In genomic region chr22:46280999-46281623, GRCh38 we compare ENCODE assay signal across 14 cellular contexts. TPM values are rescaled to one million over a fixed set of nuclear protein-coding genes. Genes with fewer than 3 reads are reported as not detected.
A peak's percentile ranks its signal among the peaks of the same experiment; 100 is the strongest.
DNase-seq lines count a peak whose midpoint lies in the region; ATAC-seq and TF ChIP-seq lines count a peak whose summit lies in the region.
"Had no signal": no experiment of that assay in that cellular context is flagged by ENCODE, and none has a peak within 500 bp of the region (broad histone marks: within the 10 kb centered on the region; RNA-seq: fewer than 3 reads in every experiment).

No MANE protein-coding gene starts in this region.

- H3K4ac ChIP-seq in H9 (ENCODE audit: low read depth, low read length): no peak overlapping the region

- H3K27ac Mint-ChIP-seq in H9: no peak overlapping the region; a peak in 1 of 7 replicates
- H3K27ac Mint-ChIP-seq in activated CD8-positive, alpha-beta T cell treated with anti-CD3 and anti-CD28 coated beads, Interleukin-2, amount 10 ng/mL, durations not matched to agents 7 days and 5 days: peak overlapping the region; percentile 30
- H3K27ac Mint-ChIP-seq: neural progenitor cell had no signal

- POLR2A ChIA-PET in activated CD8-positive, alpha-beta T cell treated with anti-CD3 and anti-CD28 coated beads, Interleukin-2, amount 10 ng/mL, durations not matched to agents 7 days and 5 days (lab: Charles Lee): interaction anchor here (0.7 to 0.8 kb wide), 2 partner anchors 15 to 16 kb away, joined by 3 to 4 read pairs; no protein-coding TSS in a partner anchor

- H3K14ac ChIP-seq in H9 (ENCODE audit: insufficient read depth, low read length): no peak overlapping the region

- H3K79me2 ChIP-seq in H9 (ENCODE audit: insufficient read depth, low read length): no peaks in the 10 kb centered on the region

- no CpG with 5 or more reads among the region's 19 CpGs for whole genome bisulfite sequencing in H9 (ENCODE audit: extremely low coverage, insufficient read length, low lambda C conversion rate)

- no peaks in the 10 kb centered on the region for H3K4me1 ChIP-seq in H9 (ENCODE audit: insufficient read depth, low read length)
- H3K4me1 ChIP-seq in left lung: peaks cover 0 to 12% of the 10 kb centered on the region in 2 donors
- H3K4me1 ChIP-seq in skeletal muscle tissue (ENCODE audit: control insufficient read depth in 3 of 3, insufficient read depth in 3 of 3, low read length in 3 of 3): peaks cover 16 to 32% (median 21%) of the 10 kb centered on the region in 3 donors
- H3K4me1 ChIP-seq: neural progenitor cell, tibial artery had no signal

- no peak overlapping the region for H2BK12ac ChIP-seq in H9 (ENCODE audit: insufficient read length, low read depth, low read length)

- H3K56ac ChIP-seq in H9 (ENCODE audit: insufficient read length, low read depth, low read length): no peak overlapping the region

- H3K9ac ChIP-seq in H9 (ENCODE audit: extremely low read depth, insufficient read length, low read length) (no peak overlapping the region), skeletal muscle tissue (ENCODE audit: low read depth in 1 of 3, low read length in 3 of 3) (peak overlapping the region in 1 of 3 donors; percentile 81)
- H3K9ac ChIP-seq: neural progenitor cell had no signal

- no peak overlapping the region for H2AK5ac ChIP-seq in H9 (ENCODE audit: insufficient read length, low read length)

- peaks cover 0 to 96% of the 10 kb centered on the region in 2 donors for H3K36me3 ChIP-seq in left lung
- peaks cover 65 to 80% (median 68%) of the 10 kb centered on the region in 3 donors for H3K36me3 ChIP-seq in skeletal muscle tissue (ENCODE audit: control insufficient read depth in 3 of 3, insufficient read depth in 3 of 3, low read length in 3 of 3)
- H3K36me3 ChIP-seq: neural progenitor cell had no signal

- no peak overlapping the region for H3T11ph ChIP-seq in H9 (ENCODE audit: low read length)

- no peak overlapping the region for H3K18ac ChIP-seq in H9 (ENCODE audit: insufficient read length, low read depth, low read length)

- H4K5ac ChIP-seq in H9 (ENCODE audit: insufficient read length, low read depth, low read length): no peak overlapping the region

- no peak overlapping the region for H2BK15ac ChIP-seq in H9 (ENCODE audit: low read depth, low read length)

- TF ChIP-seq CTCF in H9 (conservative IDR thresholded peaks at IDR 0.05): no peak
- no peak for TF ChIP-seq CTCF in left lung (IDR thresholded peaks at IDR 0.05)

- no peak overlapping the region for H4K8ac ChIP-seq in H9 (replicated peaks; ENCODE audit: insufficient read length, low read depth, low read length)

- no peak overlapping the region for H2AFZ ChIP-seq in H9 (ENCODE audit: low read length)
- H2AFZ ChIP-seq: neural progenitor cell had no signal

- ATAC-seq in activated CD8-positive, alpha-beta T cell treated with anti-CD3 and anti-CD28 coated beads, Interleukin-2, amount 10 ng/mL, durations not matched to agents 7 days and 5 days: peak; percentile 30
- peak; percentile 36 for ATAC-seq in left lung

- H3K27ac ChIP-seq in H9 (ENCODE audit: insufficient read length, low read depth, low read length): no peak overlapping the region
- H3K27ac ChIP-seq in left lung: no peak overlapping the region
- H3K27ac ChIP-seq in skeletal muscle tissue (ENCODE audit: low read depth, low read length): peak overlapping the region; percentile 89
- H3K27ac ChIP-seq: neural progenitor cell, tibial artery had no signal

- no peak overlapping the region for H4K91ac ChIP-seq in H9 (ENCODE audit: insufficient read length, low read depth, low read length)

- H2BK20ac ChIP-seq in H9 (ENCODE audit: low read depth, low read length, poor library complexity, severe bottlenecking): no peak overlapping the region

- H3K4me3 Mint-ChIP-seq in H9: no peak overlapping the region
- no peak overlapping the region for H3K4me3 Mint-ChIP-seq in activated CD8-positive, alpha-beta T cell treated with anti-CD3 and anti-CD28 coated beads, Interleukin-2, amount 10 ng/mL, durations not matched to agents 7 days and 5 days
- H3K4me3 Mint-ChIP-seq: activated CD4-positive, alpha-beta T cell treated with anti-CD3 and anti-CD28 coated beads, Interleukin-2, amount 10 ng/mL, durations not matched to agents 7 days and 5 days; neural progenitor cell had no signal

- no peak overlapping the region for H2BK5ac ChIP-seq in H9 (ENCODE audit: insufficient read length, low read length)

- no peak overlapping the region for H3K23ac ChIP-seq in H9 (ENCODE audit: insufficient read length, low read depth, low read length)

- H3K27me3 ChIP-seq in H9 (ENCODE audit: insufficient read depth, low read length) (no peaks in the 10 kb centered on the region), left lung (no peaks in the 10 kb centered on the region), skeletal muscle tissue (ENCODE audit: control insufficient read depth in 3 of 3, insufficient read depth in 3 of 3, low read length in 3 of 3) (no peaks in the 10 kb centered on the region)
- H3K27me3 ChIP-seq: neural progenitor cell, tibial artery had no signal

- H3K36me3 Mint-ChIP-seq in H9 (ENCODE audit: insufficient read depth in 1 of 3, low read depth in 3 of 3): peaks cover 16 to 58% (median 58%) of the 10 kb centered on the region in 3 experiments; a peak in 6 of 7 replicates
- H3K36me3 Mint-ChIP-seq in activated CD8-positive, alpha-beta T cell treated with anti-CD3 and anti-CD28 coated beads, Interleukin-2, amount 10 ng/mL, durations not matched to agents 7 days and 5 days (ENCODE audit: low read depth): peaks cover 43% of the 10 kb centered on the region

- DNase-seq in H9 (peak; percentile 45), left lung (no peak), dermis blood vessel endothelial cell (no peak), NCI-H2171 treated with DMSO at 0.1 percent for 48 hours (lab: John Stamatoyannopoulos, UW) (no peak), NCI-H69 (lab: John Stamatoyannopoulos, UW) (no peak)
- DNase-seq in activated CD8-positive, alpha-beta T cell treated with anti-CD3 and anti-CD28 coated beads, Interleukin-2, amount 10 ng/mL, durations not matched to agents 7 days and 5 days: no peak
- DNase-seq: activated CD4-positive, alpha-beta T cell treated with anti-CD3 and anti-CD28 coated beads, Interleukin-2, amount 10 ng/mL, durations not matched to agents 7 days and 5 days; DMS53; IMR-90; NCI-H2107 had no signal

- H3K79me1 ChIP-seq in H9 (ENCODE audit: insufficient read depth, low read depth, low read length, poor library complexity, severe bottlenecking): no peaks in the 10 kb centered on the region

- no peaks in the 10 kb centered on the region for H3K27me3 Mint-ChIP-seq in H9 (ENCODE audit: low read depth)
- H3K27me3 Mint-ChIP-seq in activated CD8-positive, alpha-beta T cell treated with anti-CD3 and anti-CD28 coated beads, Interleukin-2, amount 10 ng/mL, durations not matched to agents 7 days and 5 days (ENCODE audit: low read depth): no peaks in the 10 kb centered on the region
- H3K27me3 Mint-ChIP-seq: activated CD4-positive, alpha-beta T cell treated with anti-CD3 and anti-CD28 coated beads, Interleukin-2, amount 10 ng/mL, durations not matched to agents 7 days and 5 days had no signal

- no peaks in the 10 kb centered on the region for H4K20me1 ChIP-seq in H9 (ENCODE audit: control insufficient read depth, insufficient read depth, insufficient read length)

- H3K4me3 ChIP-seq in left lung (no peak overlapping the region), skeletal muscle tissue (ENCODE audit: low read length in 3 of 3) (no peak overlapping the region)
- H3K4me3 ChIP-seq: neural progenitor cell, tibial artery had no signal

- H3K9me3 ChIP-seq in H9 (ENCODE audit: control insufficient read depth, low read depth, low read length) (no peaks in the 10 kb centered on the region), left lung (no peaks in the 10 kb centered on the region), skeletal muscle tissue (ENCODE audit: control insufficient read depth in 3 of 3, low read length in 3 of 3) (no peaks in the 10 kb centered on the region)
- H3K9me3 ChIP-seq: tibial artery had no signal

- no peaks in the 10 kb centered on the region for H3K23me2 ChIP-seq in H9 (ENCODE audit: insufficient read length, low read depth, low read length, poor library complexity, severe bottlenecking)

- CTCF ChIA-PET in activated CD8-positive, alpha-beta T cell treated with anti-CD3 and anti-CD28 coated beads, Interleukin-2, amount 10 ng/mL, durations not matched to agents 7 days and 5 days (lab: Charles Lee): interaction anchor here (1.3 kb wide), 1 partner anchor 15 kb away, joined by 5 read pairs; no protein-coding TSS in a partner anchor

- intact Hi-C loops in left lung (cut with DNase I): no loop called here

- no peak overlapping the region for H2BK120ac ChIP-seq in H9 (ENCODE audit: low read depth, low read length, poor library complexity, severe bottlenecking)

- no peak overlapping the region for H3K4me2 ChIP-seq in H9 (ENCODE audit: insufficient read depth, insufficient read length, low read length)
- H3K4me2 ChIP-seq: neural progenitor cell had no signal

- H3K9me3 Mint-ChIP-seq in H9: no peaks in the 10 kb centered on the region
- no peaks in the 10 kb centered on the region for H3K9me3 Mint-ChIP-seq in activated CD8-positive, alpha-beta T cell treated with anti-CD3 and anti-CD28 coated beads, Interleukin-2, amount 10 ng/mL, durations not matched to agents 7 days and 5 days (ENCODE audit: insufficient read depth)
- H3K9me3 Mint-ChIP-seq: activated CD4-positive, alpha-beta T cell treated with anti-CD3 and anti-CD28 coated beads, Interleukin-2, amount 10 ng/mL, durations not matched to agents 7 days and 5 days; neural progenitor cell had no signal

- no peaks in the 10 kb centered on the region for H3K4me1 Mint-ChIP-seq in H9
- peaks cover 20% of the 10 kb centered on the region for H3K4me1 Mint-ChIP-seq in activated CD8-positive, alpha-beta T cell treated with anti-CD3 and anti-CD28 coated beads, Interleukin-2, amount 10 ng/mL, durations not matched to agents 7 days and 5 days (ENCODE audit: low read depth)
- H3K4me1 Mint-ChIP-seq: neural progenitor cell had no signal

RNA-seq across cellular contexts. Expression of gene TTC38, which starts 13.3 kb away (rescaled TPM):
- total RNA-seq in H9 (2021): 30.2 and 31.5 TPM in 2 replicates
- 10 to 100 TPM; 20.0 to 25.1 TPM for total RNA-seq in activated CD8-positive, alpha-beta T cell treated with anti-CD3 and anti-CD28 coated beads, Interleukin-2, amount 10 ng/mL, durations not matched to agents 7 days and 5 days
- 10 to 100 TPM; 26.8 to 30.8 TPM for total RNA-seq in left lung
- total RNA-seq in skeletal muscle tissue: 18.3 TPM
- 34.9 and 50.9 TPM in 2 replicates for total RNA-seq in dermis blood vessel endothelial cell

RNA-seq across cellular contexts. Expression of gene GTSE1, which starts 15.6 kb away (rescaled TPM):
- total RNA-seq in H9 (2021): 40.6 and 42.6 TPM in 2 replicates
- 100 to 1,000 TPM; 111 to 114 TPM for total RNA-seq in activated CD8-positive, alpha-beta T cell treated with anti-CD3 and anti-CD28 coated beads, Interleukin-2, amount 10 ng/mL, durations not matched to agents 7 days and 5 days
- total RNA-seq in left lung: 1 to 10 TPM; 1.5 to 6.4 TPM
- total RNA-seq in skeletal muscle tissue: 3.1 TPM
- total RNA-seq in dermis blood vessel endothelial cell: 2.7 and 15.6 TPM in 2 replicates

RNA-seq across cellular contexts. Expression of gene PKDREJ, which starts 18.0 kb away (rescaled TPM):
- 0.04 and 0.09 TPM in 2 replicates for total RNA-seq in H9 (2021)
- not detected for total RNA-seq in activated CD8-positive, alpha-beta T cell treated with anti-CD3 and anti-CD28 coated beads, Interleukin-2, amount 10 ng/mL, durations not matched to agents 7 days and 5 days
- under 1 TPM in 1 of 2 donors, not detected in 1; 0.05 TPM for total RNA-seq in left lung
- not detected for total RNA-seq in skeletal muscle tissue
- under 0.01 TPM in 1 of 2 replicates, not detected in the other for total RNA-seq in dermis blood vessel endothelial cell
- total RNA-seq: activated CD4-positive, alpha-beta T cell treated with anti-CD3 and anti-CD28 coated beads, Interleukin-2, amount 10 ng/mL, durations not matched to agents 7 days and 5 days; IMR-90; SK-MEL-5 had no signal

RNA-seq across cellular contexts. Expression of gene CDPF1, which starts 31.0 kb away (rescaled TPM):
- total RNA-seq in H9 (2021) (8.1 and 8.5 TPM in 2 replicates), left lung (1 to 10 TPM; 7.7 to 8.6 TPM), skeletal muscle tissue (14.6 TPM), dermis blood vessel endothelial cell (10.6 and 12.4 TPM in 2 replicates)
- 10 to 100 TPM; 11.6 to 11.7 TPM for total RNA-seq in activated CD8-positive, alpha-beta T cell treated with anti-CD3 and anti-CD28 coated beads, Interleukin-2, amount 10 ng/mL, durations not matched to agents 7 days and 5 days

RNA-seq across cellular contexts. Expression of gene TRMU, which starts 54.4 kb away (rescaled TPM):
- total RNA-seq in H9 (2021) (82.5 and 86.3 TPM in 2 replicates), left lung (10 to 100 TPM; 34.1 to 35.8 TPM), skeletal muscle tissue (16.7 TPM), dermis blood vessel endothelial cell (29.3 and 35.1 TPM in 2 replicates)
- total RNA-seq in activated CD8-positive, alpha-beta T cell treated with anti-CD3 and anti-CD28 coated beads, Interleukin-2, amount 10 ng/mL, durations not matched to agents 7 days and 5 days: 10 to 100 TPM; 84.0 to 84.6 TPM
